Comparison of ENCODE assay signal across 21 cellular contexts in genomic region chr1:77781683-77782082, GRCh38. TPM values are rescaled to one million over a fixed set of nuclear protein-coding genes. Genes with fewer than 3 reads are reported as not detected.
DNase-seq lines count a peak whose midpoint lies in the region; ATAC-seq, FAIRE-seq and TF ChIP-seq lines count a peak whose summit lies in the region.
"Had no signal": no experiment of that assay in that cellular context is flagged by ENCODE, and none has a peak within 500 bp of the region (broad histone marks: within the 10 kb centered on the region; RNA-seq: fewer than 3 reads in every experiment).

No MANE protein-coding gene starts in this region.

- peak overlapping the region; percentile 49 for H3K27ac Mint-ChIP-seq in activated naive CD8-positive, alpha-beta T cell treated with anti-CD3 and anti-CD28 coated beads, Interleukin-2, amount 10 ng/mL, durations not matched to agents 7 days and 5 days
- H3K27ac Mint-ChIP-seq in activated naive CD8-positive, alpha-beta T cell treated with anti-CD3 and anti-CD28 coated beads, Interleukin-2, amount 50 U/mL, for 24 hours = no peak overlapping the region
- no peak overlapping the region for H3K27ac Mint-ChIP-seq in stimulated activated effector memory CD8-positive, alpha-beta T cell treated with anti-CD3 and anti-CD28 coated beads, Interleukin-12 subunit alpha, Interleukin-12 subunit beta, amount 100 ng/mL, for 72 hours
- H3K27ac Mint-ChIP-seq: activated T-helper 2 cell treated with anti-CD3 and anti-CD28 coated beads, Interferon-gamma antibody, Interleukin-2, Interleukin-4, amounts not matched to agents 10 μg/mL and 5 μg/mL and 100 μg/mL, durations not matched to agents 14 hours and 24 hours and 36 hours had no signal

- no peaks in the 10 kb centered on the region for H4K20me1 ChIP-seq in GM12878 (ENCODE audit: control insufficient read depth, insufficient read depth)

- H2AFZ ChIP-seq in GM12878 (ENCODE audit: control insufficient read depth, low read depth, low read length) = no peak overlapping the region

- CTCF ChIA-PET in GM12878 (lab: Yijun Ruan, JAX) = interaction anchor here (0.8 kb wide), 1 partner anchor 26 kb away, joined by 4 read pairs; no protein-coding TSS in a partner anchor

- peak; percentile 72 for FAIRE-seq in GM12878 (lab: Jason Lieb, UNC)

- peaks cover 4% of the 10 kb centered on the region for H3K9me3 Mint-ChIP-seq in activated naive CD8-positive, alpha-beta T cell treated with anti-CD3 and anti-CD28 coated beads, Interleukin-2, amount 10 ng/mL, durations not matched to agents 7 days and 5 days
- peaks cover 3% of the 10 kb centered on the region for H3K9me3 Mint-ChIP-seq in activated naive CD8-positive, alpha-beta T cell treated with anti-CD3 and anti-CD28 coated beads, Interleukin-2, amount 50 U/mL, for 24 hours
- no peaks in the 10 kb centered on the region for H3K9me3 Mint-ChIP-seq in stimulated activated effector memory CD8-positive, alpha-beta T cell treated with anti-CD3 and anti-CD28 coated beads, Interleukin-12 subunit alpha, Interleukin-12 subunit beta, amount 100 ng/mL, for 72 hours

- POLR2A ChIA-PET in activated naive CD8-positive, alpha-beta T cell treated with anti-CD3 and anti-CD28 coated beads, Interleukin-2, amount 10 ng/mL, durations not matched to agents 7 days and 5 days (lab: Charles Lee) = no interaction called here
- POLR2A ChIA-PET in GM12878 (lab: Charles Lee) = interaction anchor here (0.6 to 2.6 kb wide), 2 partner anchors 11 to 76 kb away, joined by 8 to 20 read pairs; no protein-coding TSS in a partner anchor

- SMC1A ChIA-PET in GM12878 (lab: Charles Lee; ENCODE audit: uncharacterized antibody, unreplicated experiment) = interaction anchor here (1.1 kb wide), 2 partner anchors 11 to 197 kb away, joined by 3 to 4 read pairs; partner anchors contain the start of gene FUBP1

- TF ChIP-seq CTCF in GM12878 (IDR thresholded peaks at IDR 0.05 in 2 of 3, conservative IDR thresholded peaks at IDR 0.05 in 1 of 3; ENCODE audit: control insufficient read depth in 2 of 3, extremely low read depth in 1 of 3, insufficient read depth in 1 of 3, low read depth in 3 of 3, low read length in 3 of 3) (no peak), mucosa of descending colon (IDR thresholded peaks at IDR 0.05) (no peak)

- DNase-seq in activated naive CD8-positive, alpha-beta T cell treated with anti-CD3 and anti-CD28 coated beads, Interleukin-2, amount 10 ng/mL, durations not matched to agents 7 days and 5 days = no peak
- DNase-seq in activated naive CD8-positive, alpha-beta T cell treated with anti-CD3 and anti-CD28 coated beads, Interleukin-2, amount 50 U/mL, for 24 hours = no peak
- no peak for DNase-seq in GM12878 (ENCODE audit: low read depth, low spot score)
- DNase-seq in stimulated activated effector memory CD8-positive, alpha-beta T cell treated with anti-CD3 and anti-CD28 coated beads, Interleukin-12 subunit alpha, Interleukin-12 subunit beta, amount 100 ng/mL, for 72 hours (ENCODE audit: low spot score in 2 of 2) = no peak
- DNase-seq in occipital lobe (lab: John Stamatoyannopoulos, UW) = no peak
- no peak for DNase-seq in mucosa of descending colon
- DNase-seq in Ammon's horn (ENCODE audit: low spot score) = no peak
- DNase-seq: amniotic stem cell; cerebellar nuclear complex; effector CD8-positive, alpha-beta T cell; glutamatergic neuron; left ventricle myocardium inferior; NCI-H146; NK-92 treated with Interleukin-12 subunit alpha and Interleukin-12 subunit beta, amount 100 ng/mL, for 24 hours; ovary; right lobe of liver; stomach; T-helper 1 cell had no signal

- ATAC-seq in activated naive CD8-positive, alpha-beta T cell treated with anti-CD3 and anti-CD28 coated beads, Interleukin-2, amount 10 ng/mL, durations not matched to agents 7 days and 5 days (ENCODE audit: low read depth) = no peak
- ATAC-seq in activated naive CD8-positive, alpha-beta T cell treated with anti-CD3 and anti-CD28 coated beads, Interleukin-2, amount 50 U/mL, for 24 hours = no peak
- ATAC-seq in HG03175 (IDR thresholded peaks at IDR 0.05; ENCODE audit: unreplicated experiment) (peak; percentile 39), GM12878 (peak; percentile 56), mucosa of descending colon (no peak)
- no peak for ATAC-seq in stimulated activated effector memory CD8-positive, alpha-beta T cell treated with anti-CD3 and anti-CD28 coated beads, Interleukin-12 subunit alpha, Interleukin-12 subunit beta, amount 100 ng/mL, for 72 hours
- ATAC-seq: right lobe of liver had no signal

- no peak for TF ChIP-seq RAD21 in GM12878 (IDR thresholded peaks at IDR 0.05; ENCODE audit: insufficient read depth, low read depth, low read length)

- no peak overlapping the region for H3K27ac ChIP-seq in GM12878 (ENCODE audit: control insufficient read depth, insufficient read depth)
- H3K27ac ChIP-seq: left ventricle myocardium inferior, ovary, right lobe of liver, RWPE1, stomach had no signal

- no peaks in the 10 kb centered on the region for H3K27me3 ChIP-seq in GM12878 (replicated peaks in 1 of 2; ENCODE audit: control insufficient read depth in 2 of 2, insufficient read depth in 2 of 2, low read length in 1 of 2)
- H3K27me3 ChIP-seq: ovary, right lobe of liver, stomach had no signal

- H3K9me3 ChIP-seq in GM12878 (replicated peaks; ENCODE audit: control insufficient read depth, insufficient read depth, low read length) = no peaks in the 10 kb centered on the region; the same call in 1 of the 3 replicates
- no peaks in the 10 kb centered on the region for H3K9me3 ChIP-seq in mucosa of descending colon
- H3K9me3 ChIP-seq: ovary, right lobe of liver, stomach had no signal

- intact Hi-C loops in GM12878 (cut with micrococcal nuclease; ENCODE audit: unreplicated experiment) = no loop called here
- intact Hi-C loops in mucosa of descending colon (cut with DNase I, micrococcal nuclease) = no loop called here

- H3K4me3 ChIP-seq in GM12878 (peak overlapping the region; percentile 31; the same call in 1 of the 2 replicates), mucosa of descending colon (no peak overlapping the region)
- H3K4me3 ChIP-seq: ovary, right lobe of liver, stomach had no signal

- peak overlapping the region; percentile 15 for H3K4me2 ChIP-seq in GM12878 (ENCODE audit: control insufficient read depth, insufficient read depth)

- no TSS peak for BruUV-seq in GM12878 (replicated peaks; lab: Mats Ljungman, UMichigan)

- RAD21 ChIA-PET in GM12878 (lab: Charles Lee; ENCODE audit: unreplicated experiment) = no interaction called here

- peaks cover 0 to 2% of the 10 kb centered on the region in 2 experiments; a peak in 3 of 4 replicates for H3K36me3 ChIP-seq in GM12878 (ENCODE audit: control insufficient read depth in 2 of 2, insufficient read depth in 2 of 2, low read length in 1 of 2)
- H3K36me3 ChIP-seq in mucosa of descending colon (ENCODE audit: low read depth) = no peaks in the 10 kb centered on the region
- H3K36me3 ChIP-seq: ovary had no signal

- H3K4me1 ChIP-seq in GM12878 (ENCODE audit: control insufficient read depth, insufficient read depth, low read length) (peaks cover 7% of the 10 kb centered on the region; the same call in 1 of the 2 replicates), mucosa of descending colon (ENCODE audit: low read depth) (peaks cover 6% of the 10 kb centered on the region)
- H3K4me1 ChIP-seq: right lobe of liver had no signal

- peaks cover 31% of the 10 kb centered on the region for H3K36me3 Mint-ChIP-seq in activated naive CD8-positive, alpha-beta T cell treated with anti-CD3 and anti-CD28 coated beads, Interleukin-2, amount 10 ng/mL, durations not matched to agents 7 days and 5 days
- H3K36me3 Mint-ChIP-seq in activated naive CD8-positive, alpha-beta T cell treated with anti-CD3 and anti-CD28 coated beads, Interleukin-2, amount 50 U/mL, for 24 hours (ENCODE audit: low read depth) = peaks cover 29% of the 10 kb centered on the region
- peaks cover 41% of the 10 kb centered on the region for H3K36me3 Mint-ChIP-seq in stimulated activated effector memory CD8-positive, alpha-beta T cell treated with anti-CD3 and anti-CD28 coated beads, Interleukin-12 subunit alpha, Interleukin-12 subunit beta, amount 100 ng/mL, for 72 hours

- 92% methylated on average over 1 of the region's 1 CpG for WGBS in GM12878 (ENCODE audit: insufficient coverage, insufficient replicate concordance, low lambda C conversion rate, missing lambda C conversion rate)

- TF ChIP-seq POLR2A in GM12878 (IDR thresholded peaks at IDR 0.05; ENCODE audit: low read depth, low read length) = no peak

- in situ Hi-C loops in GM12878 (cut with MboI) = no loop called here

- no peaks in the 10 kb centered on the region for H3K27me3 Mint-ChIP-seq in activated naive CD8-positive, alpha-beta T cell treated with anti-CD3 and anti-CD28 coated beads, Interleukin-2, amount 10 ng/mL, durations not matched to agents 7 days and 5 days
- no peaks in the 10 kb centered on the region for H3K27me3 Mint-ChIP-seq in activated naive CD8-positive, alpha-beta T cell treated with anti-CD3 and anti-CD28 coated beads, Interleukin-2, amount 50 U/mL, for 24 hours

- TF ChIP-seq EP300 in GM12878 (IDR thresholded peaks at IDR 0.05; ENCODE audit: borderline replicate concordance in 1 of 2, control insufficient read depth in 1 of 2, low read depth in 2 of 2, low read length in 2 of 2) = no peak

- H3K4me3 Mint-ChIP-seq in activated naive CD8-positive, alpha-beta T cell treated with anti-CD3 and anti-CD28 coated beads, Interleukin-2, amount 10 ng/mL, durations not matched to agents 7 days and 5 days = peak overlapping the region; percentile 23
- no peak overlapping the region for H3K4me3 Mint-ChIP-seq in activated naive CD8-positive, alpha-beta T cell treated with anti-CD3 and anti-CD28 coated beads, Interleukin-2, amount 50 U/mL, for 24 hours
- H3K4me3 Mint-ChIP-seq in stimulated activated effector memory CD8-positive, alpha-beta T cell treated with anti-CD3 and anti-CD28 coated beads, Interleukin-12 subunit alpha, Interleukin-12 subunit beta, amount 100 ng/mL, for 72 hours = peak overlapping the region; percentile 97

- H3K4me1 Mint-ChIP-seq in activated naive CD8-positive, alpha-beta T cell treated with anti-CD3 and anti-CD28 coated beads, Interleukin-2, amount 10 ng/mL, durations not matched to agents 7 days and 5 days = peaks cover 25% of the 10 kb centered on the region
- peaks cover 33% of the 10 kb centered on the region for H3K4me1 Mint-ChIP-seq in activated naive CD8-positive, alpha-beta T cell treated with anti-CD3 and anti-CD28 coated beads, Interleukin-2, amount 50 U/mL, for 24 hours
- peaks cover 29% of the 10 kb centered on the region for H3K4me1 Mint-ChIP-seq in stimulated activated effector memory CD8-positive, alpha-beta T cell treated with anti-CD3 and anti-CD28 coated beads, Interleukin-12 subunit alpha, Interleukin-12 subunit beta, amount 100 ng/mL, for 72 hours

- peaks cover 29% of the 10 kb centered on the region for H3K79me2 ChIP-seq in GM12878 (ENCODE audit: control insufficient read depth, insufficient read depth, low read length)

- H3K9ac ChIP-seq in GM12878 (ENCODE audit: control insufficient read depth, insufficient read depth, low read length) = no peak overlapping the region

RNA-seq across cellular contexts. Expression of gene MIGA1, which starts 2.2 kb away (rescaled TPM):
- 10 to 100 TPM; 13.6 to 14.3 TPM for total RNA-seq in activated naive CD8-positive, alpha-beta T cell treated with anti-CD3 and anti-CD28 coated beads, Interleukin-2, amount 10 ng/mL, durations not matched to agents 7 days and 5 days
- total RNA-seq in GM12878 (2013; cell fraction: nucleolus; rRNA removed) = 35.0 and 36.5 TPM in 2 replicates
- total RNA-seq in GM12878 (2014; rRNA removed) = 4.9 and 5.4 TPM in 2 replicates
- total RNA-seq in GM12878 (2014; rRNA removed; fragmentation: Illumina TruSeq; extraction: Trizol) = 6.4 and 7.2 TPM in 2 replicates
- 5.1 and 5.3 TPM in 2 replicates for total RNA-seq in GM12878 (2021)
- 3.5 TPM for polyA plus RNA-seq in GM12878 (2011; ENCODE audit: low read depth)
- polyA plus RNA-seq in GM12878 (2011; rRNA removed) = 4.2 and 6.8 TPM in 2 replicates
- 1.4 and 1.8 TPM in 2 replicates for polyA plus RNA-seq in GM12878 (2011; cell fraction: cytosol; rRNA removed)
- 2.5 and 2.9 TPM in 2 replicates for polyA plus RNA-seq in GM12878 (2011; cell fraction: nucleus; rRNA removed)
- 3.2 and 4.4 TPM in 2 replicates for polyA plus RNA-seq in GM12878 (2012)
- 4.3 and 5.8 TPM in 2 replicates for polyA plus RNA-seq in GM12878 (2014; fragmentation: Illumina TruSeq; extraction: Trizol)
- 1 to 10 TPM; 1.3 to 1.7 TPM for polyA plus RNA-seq in GM12878 (2014; fragmentation: Nextera tagmentation; extraction: Ambion mirVana)
- polyA plus RNA-seq in GM12878 (2014; rRNA removed) = 3.6 and 4.0 TPM in 2 replicates
- polyA plus RNA-seq in GM12878 (2016; fragmentation: Nextera tagmentation; extraction: Ambion mirVana) = 1 to 10 TPM; 4.2 to 5.0 TPM
- 7.3 and 8.1 TPM in 2 replicates for polyA minus RNA-seq in GM12878 (2011; rRNA and poly(A)+ RNA removed)
- polyA minus RNA-seq in GM12878 (2011; cell fraction: cytosol; rRNA and poly(A)+ RNA removed) = 1.8 and 2.1 TPM in 2 replicates
- 7.0 and 11.2 TPM in 2 replicates for polyA minus RNA-seq in GM12878 (2011; cell fraction: nucleus; rRNA and poly(A)+ RNA removed)
- total RNA-seq in occipital lobe = 28.5 TPM
- total RNA-seq in mucosa of descending colon = 10 to 100 TPM; 13.2 to 21.1 (median 18.5) TPM

RNA-seq across cellular contexts. Expression of gene USP33, which starts 22.0 kb away (rescaled TPM):
- 10 to 100 TPM; 69.7 to 70.8 TPM for total RNA-seq in activated naive CD8-positive, alpha-beta T cell treated with anti-CD3 and anti-CD28 coated beads, Interleukin-2, amount 10 ng/mL, durations not matched to agents 7 days and 5 days
- total RNA-seq in GM12878 (2013; cell fraction: nucleolus; rRNA removed) = 176 and 193 TPM in 2 replicates
- total RNA-seq in GM12878 (2014; rRNA removed) (39.2 and 48.0 TPM in 2 replicates), GM12878 (2014; rRNA removed; fragmentation: Illumina TruSeq; extraction: Trizol) (49.9 TPM in 2 replicates), GM12878 (2021) (27.7 and 31.7 TPM in 2 replicates), occipital lobe (271 TPM), mucosa of descending colon (10 to 100 TPM; 57.1 to 65.0 (median 60.6) TPM)
- polyA plus RNA-seq in GM12878 (2011; ENCODE audit: low read depth) = 13.4 TPM
- polyA plus RNA-seq in GM12878 (2011; rRNA removed) (43.1 and 73.3 TPM in 2 replicates), GM12878 (2014; fragmentation: Illumina TruSeq; extraction: Trizol) (32.8 and 35.7 TPM in 2 replicates), GM12878 (2014; fragmentation: Nextera tagmentation; extraction: Ambion mirVana) (10 to 100 TPM; 13.1 to 15.4 TPM), GM12878 (2014; rRNA removed) (24.0 and 28.1 TPM in 2 replicates), GM12878 (2016; fragmentation: Nextera tagmentation; extraction: Ambion mirVana) (10 to 100 TPM; 28.7 to 32.8 TPM)
- polyA plus RNA-seq in GM12878 (2011; cell fraction: cytosol; rRNA removed) = 14.2 and 15.2 TPM in 2 replicates
- polyA plus RNA-seq in GM12878 (2011; cell fraction: nucleus; rRNA removed) = 44.0 and 48.2 TPM in 2 replicates
- polyA plus RNA-seq in GM12878 (2012) = 18.7 and 22.0 TPM in 2 replicates
- polyA minus RNA-seq in GM12878 (2011; rRNA and poly(A)+ RNA removed) = 25.5 and 40.5 TPM in 2 replicates
- polyA minus RNA-seq in GM12878 (2011; cell fraction: cytosol; rRNA and poly(A)+ RNA removed) = 15.1 and 15.8 TPM in 2 replicates
- polyA minus RNA-seq in GM12878 (2011; cell fraction: nucleus; rRNA and poly(A)+ RNA removed) = 35.2 and 48.1 TPM in 2 replicates

Comparison
In these comparisons a context has a peak if more than half of its experiments do, and no peak if none do; other contexts are left out.
1. ATAC-seq: peak in HG03175 (single experiment) and GM12878 (single experiment); none in activated naive CD8-positive, alpha-beta T cell treated with anti-CD3 and anti-CD28 coated beads, Interleukin-2, amount 10 ng/mL, durations not matched to agents 7 days and 5 days (single experiment), activated naive CD8-positive, alpha-beta T cell treated with anti-CD3 and anti-CD28 coated beads, Interleukin-2, amount 50 U/mL, for 24 hours (single experiment), stimulated activated effector memory CD8-positive, alpha-beta T cell treated with anti-CD3 and anti-CD28 coated beads, Interleukin-12 subunit alpha, Interleukin-12 subunit beta, amount 100 ng/mL, for 72 hours (single experiment) and mucosa of descending colon (single experiment).